Comparison of ENCODE assay signal across 8 cellular contexts in genomic region chr12:122470576-122470975, GRCh38. TPM values are rescaled to one million over a fixed set of nuclear protein-coding genes. Genes with fewer than 3 reads are reported as not detected.
A peak's percentile ranks its signal among the peaks of the same experiment; 100 is the strongest.
DNase-seq lines count a peak whose midpoint lies in the region; ATAC-seq, FAIRE-seq and TF ChIP-seq lines count a peak whose summit lies in the region.
"Not testable (repeated sequence)": the region's sequence is repeated elsewhere in the genome, so short reads cannot be mapped to it uniquely, and the experiment has no call there.

No MANE protein-coding gene starts in this region.

- TF ChIP-seq EP300 in stomach (IDR thresholded peaks at IDR 0.05), result not testable (repeated sequence)

- TF ChIP-seq CTCF in 22Rv1 (IDR thresholded peaks at IDR 0.05); keratinocyte (optimal IDR thresholded peaks at IDR 0.05 in 1 of 3, IDR thresholded peaks at IDR 0.05 in 1 of 3, conservative IDR thresholded peaks at IDR 0.05 in 1 of 3; ENCODE audit: extremely low read depth in 1 of 3, insufficient read depth in 2 of 3, low read length in 3 of 3); stomach (IDR thresholded peaks at IDR 0.05); upper lobe of right lung (IDR thresholded peaks at IDR 0.05): not testable (repeated sequence)

- H3K4me3 ChIP-seq in keratinocyte (ENCODE audit: control insufficient read depth in 2 of 3, extremely low read depth in 1 of 3, insufficient read depth in 2 of 3, low read depth in 1 of 3, low read length in 3 of 3); stomach; upper lobe of right lung: not testable (repeated sequence)

- peak overlapping the region; percentile 37 for H3K9ac ChIP-seq in keratinocyte (ENCODE audit: control insufficient read depth, extremely low read depth, insufficient read depth, low read length)

- not testable (repeated sequence) for H2AFZ ChIP-seq in keratinocyte (ENCODE audit: control insufficient read depth, low read length)

- H3K9me3 ChIP-seq in T-helper 17 cell (ENCODE audit: control insufficient read depth, low read length, poor library complexity, severe bottlenecking); keratinocyte (ENCODE audit: control insufficient read depth, low read depth, low read length); stomach; upper lobe of right lung: not testable (repeated sequence)

- TF ChIP-seq POLR2A in stomach (IDR thresholded peaks at IDR 0.05), result not testable (repeated sequence)

- not testable (repeated sequence) for H3K27me3 ChIP-seq in keratinocyte (ENCODE audit: control insufficient read depth, extremely low read depth, insufficient read depth, low read length); stomach; upper lobe of right lung

- not testable (repeated sequence) for H3K36me3 Mint-ChIP-seq in T-helper 17 cell (ENCODE audit: low read depth)

- H3K4me1 ChIP-seq in keratinocyte (ENCODE audit: control insufficient read depth, extremely low read depth, insufficient read depth, low read length), result peaks cover 23% of the 10 kb centered on the region
- peaks cover 5 to 13% (median 9%) of the 10 kb centered on the region in 4 donors for H3K4me1 ChIP-seq in stomach
- not testable (repeated sequence) for H3K4me1 ChIP-seq in upper lobe of right lung

- dilution Hi-C loops in keratinocyte (cut with MboI; ENCODE audit: extremely low pct_ligation_motif_present, low sequenced_read_pairs), result not testable (repeated sequence)

- peak overlapping the region; percentile 27 for H3K27ac Mint-ChIP-seq in T-helper 17 cell

- H3K27me3 Mint-ChIP-seq in T-helper 17 cell, result not testable (repeated sequence)

- not testable (repeated sequence) for H3K79me2 ChIP-seq in keratinocyte (ENCODE audit: control insufficient read depth, insufficient read depth, low read length)

- not testable (repeated sequence) for H3K4me2 ChIP-seq in keratinocyte (ENCODE audit: control insufficient read depth, extremely low read depth, insufficient read depth, low read depth, low read length)

- ATAC-seq in T-helper 17 cell, upper lobe of right lung: not testable (repeated sequence)

- not testable (repeated sequence) for DNase-seq in T-helper 17 cell; epithelial cell of prostate (ENCODE audit: low read depth, low spot score); keratinocyte (ENCODE audit: low read depth, low spot score); stomach
- DNase-seq in activated effector memory CD4-positive, alpha-beta T cell treated with anti-CD3 and anti-CD28 coated beads, Interleukin-2, amount 50 U/mL, for 16 hours, result peak; percentile 27
- DNase-seq in mesenteric fat pad (ENCODE audit: low spot score) (peak; percentile 53), upper lobe of right lung (peak; percentile 48)

- intact Hi-C loops in stomach (cut with DNase I; ENCODE audit: low total_unique reads) (loop anchor here (5.0 kb wide), 1 partner anchor 73 kb away; no protein-coding TSS in a partner anchor), upper lobe of right lung (cut with DNase I) (loop anchor here (2.0 kb wide), 1 partner anchor 72 kb away; no protein-coding TSS in a partner anchor)

- not testable (repeated sequence) for H4K20me1 ChIP-seq in keratinocyte (ENCODE audit: control insufficient read depth, extremely low read depth, insufficient read depth, low read length)

- peak overlapping the region; percentile 47 for H3K27ac ChIP-seq in 22Rv1
- H3K27ac ChIP-seq in epithelial cell of prostate, result peak overlapping the region; percentile 66
- H3K27ac ChIP-seq in keratinocyte (ENCODE audit: control insufficient read depth, insufficient read depth, low read length), result not testable (repeated sequence)
- peak overlapping the region in 3 of 5 donors; percentile 46 to 75 (median 56) for H3K27ac ChIP-seq in stomach
- peak overlapping the region; percentile 53 for H3K27ac ChIP-seq in upper lobe of right lung

- WGBS in stomach, 5 donors, result 92 to 97% (median 95%) methylated on average over 7 of the region's 7 CpGs

- not testable (repeated sequence) for H3K4me1 Mint-ChIP-seq in T-helper 17 cell

- not testable (repeated sequence) for FAIRE-seq in keratinocyte (lab: Jason Lieb, UNC)

- not testable (repeated sequence) for H3K36me3 ChIP-seq in keratinocyte (ENCODE audit: control insufficient read depth in 2 of 2, extremely low read depth in 1 of 2, insufficient read depth in 2 of 2, low read length in 2 of 2)
- H3K36me3 ChIP-seq in stomach (peaks cover 20 to 35% (median 35%) of the 10 kb centered on the region in 4 donors), upper lobe of right lung (peaks cover 30% of the 10 kb centered on the region)

- not testable (repeated sequence) for H3K9me1 ChIP-seq in keratinocyte (ENCODE audit: control insufficient read depth, extremely low read depth, insufficient read depth, low read length)

- H3K4me3 Mint-ChIP-seq in T-helper 17 cell, result not testable (repeated sequence)

RNA-seq across cellular contexts. Expression of gene ZCCHC8, which starts 30.2 kb away (rescaled TPM):
- 10 to 100 TPM; 53.0 to 60.3 TPM for total RNA-seq in T-helper 17 cell
- polyA plus RNA-seq in keratinocyte, result 10.2 to 14.0 TPM (median 10.3 TPM) in 3 replicates
- polyA plus RNA-seq in keratinocyte (2011; ENCODE audit: low read depth), result 29.0 TPM
- polyA plus RNA-seq in keratinocyte (2011; cell fraction: cytosol; rRNA removed), result 5.7 and 9.2 TPM in 2 replicates
- polyA plus RNA-seq in keratinocyte (2011; cell fraction: nucleus; rRNA removed), result 24.8 and 26.7 TPM in 2 replicates
- 7.1 and 13.4 TPM in 2 replicates for polyA plus RNA-seq in keratinocyte (2012; ENCODE audit: low replicate concordance)
- 3.1 to 9.2 TPM (median 7.6 TPM) in 3 replicates for polyA minus RNA-seq in keratinocyte
- polyA minus RNA-seq in keratinocyte (2011; cell fraction: cytosol; rRNA and poly(A)+ RNA removed), result 6.3 TPM
- 9.3 and 11.5 TPM in 2 replicates for polyA minus RNA-seq in keratinocyte (2011; cell fraction: nucleus; rRNA and poly(A)+ RNA removed)
- 14.9 TPM for total RNA-seq in mesenteric fat pad
- total RNA-seq in stomach, result 100 to 1,000 TPM in 1 of 5 donors, 10 to 100 TPM in 4; 14.3 to 110 (median 21.9) TPM
- 10 to 100 TPM in 1 of 3 donors, 1 to 10 TPM in 2; 7.8 to 22.4 (median 8.9) TPM for polyA plus RNA-seq in stomach
- 21.2 TPM for total RNA-seq in upper lobe of right lung

RNA-seq across cellular contexts. Expression of gene CLIP1, which starts 48.1 kb away (rescaled TPM):
- total RNA-seq in T-helper 17 cell (10 to 100 TPM; 72.4 to 81.1 TPM), mesenteric fat pad (99.9 TPM), stomach (100 to 1,000 TPM in 1 of 5 donors, 10 to 100 TPM in 4; 66.6 to 133 (median 87.5) TPM), upper lobe of right lung (108 TPM)
- polyA plus RNA-seq in keratinocyte (54.0 to 94.1 TPM (median 54.3 TPM) in 3 replicates), stomach (10 to 100 TPM; 16.0 to 16.7 (median 16.2) TPM)
- 426 TPM for polyA plus RNA-seq in keratinocyte (2011; ENCODE audit: low read depth)
- polyA plus RNA-seq in keratinocyte (2011; cell fraction: cytosol; rRNA removed), result 34.0 and 51.1 TPM in 2 replicates
- polyA plus RNA-seq in keratinocyte (2011; cell fraction: nucleus; rRNA removed), result 135 and 148 TPM in 2 replicates
- polyA plus RNA-seq in keratinocyte (2012; ENCODE audit: low replicate concordance), result 31.3 and 87.3 TPM in 2 replicates
- 91.3 to 153 TPM (median 105 TPM) in 3 replicates for polyA minus RNA-seq in keratinocyte
- polyA minus RNA-seq in keratinocyte (2011; cell fraction: cytosol; rRNA and poly(A)+ RNA removed), result 44.1 TPM
- polyA minus RNA-seq in keratinocyte (2011; cell fraction: nucleus; rRNA and poly(A)+ RNA removed), result 74.9 and 141 TPM in 2 replicates

RNA-seq across cellular contexts. Expression of gene RSRC2, which starts 56.2 kb away (rescaled TPM):
- 100 to 1,000 TPM; 292 to 297 TPM for total RNA-seq in T-helper 17 cell
- polyA plus RNA-seq in keratinocyte, result 22.9 to 45.6 TPM (median 34.6 TPM) in 3 replicates
- 347 TPM for polyA plus RNA-seq in keratinocyte (2011; ENCODE audit: low read depth)
- 18.2 and 19.4 TPM in 2 replicates for polyA plus RNA-seq in keratinocyte (2011; cell fraction: cytosol; rRNA removed)
- 41.1 and 75.9 TPM in 2 replicates for polyA plus RNA-seq in keratinocyte (2011; cell fraction: nucleus; rRNA removed)
- 35.2 and 64.0 TPM in 2 replicates for polyA plus RNA-seq in keratinocyte (2012; ENCODE audit: low replicate concordance)
- polyA minus RNA-seq in keratinocyte, result 4.5 to 18.3 TPM (median 8.1 TPM) in 3 replicates
- polyA minus RNA-seq in keratinocyte (2011; cell fraction: cytosol; rRNA and poly(A)+ RNA removed), result 7.9 TPM
- polyA minus RNA-seq in keratinocyte (2011; cell fraction: nucleus; rRNA and poly(A)+ RNA removed), result 15.0 and 41.8 TPM in 2 replicates
- 55.2 TPM for total RNA-seq in mesenteric fat pad
- total RNA-seq in stomach, result 100 to 1,000 TPM in 3 of 5 donors, 10 to 100 TPM in 2; 28.0 to 234 (median 135) TPM
- polyA plus RNA-seq in stomach, result 10 to 100 TPM; 31.4 to 41.2 (median 36.0) TPM
- 63.8 TPM for total RNA-seq in upper lobe of right lung

RNA-seq across cellular contexts. Expression of gene KNTC1, which starts 56.5 kb away (rescaled TPM):
- total RNA-seq in T-helper 17 cell (10 to 100 TPM; 24.1 to 25.1 TPM), mesenteric fat pad (8.5 TPM), stomach (10 to 100 TPM in 4 of 5 donors, 1 to 10 TPM in 1; 6.1 to 47.0 (median 24.2) TPM), upper lobe of right lung (8.4 TPM)
- polyA plus RNA-seq in keratinocyte (7.7 to 18.6 TPM (median 12.6 TPM) in 3 replicates), stomach (10 to 100 TPM in 1 of 3 donors, 1 to 10 TPM in 2; 2.4 to 16.6 (median 3.0) TPM)
- 4.3 TPM for polyA plus RNA-seq in keratinocyte (2011; ENCODE audit: low read depth)
- 1.6 and 3.6 TPM in 2 replicates for polyA plus RNA-seq in keratinocyte (2011; cell fraction: cytosol; rRNA removed)
- polyA plus RNA-seq in keratinocyte (2011; cell fraction: nucleus; rRNA removed), result 23.2 and 32.1 TPM in 2 replicates
- 2.7 and 7.3 TPM in 2 replicates for polyA plus RNA-seq in keratinocyte (2012; ENCODE audit: low replicate concordance)
- 7.3 to 25.7 TPM (median 8.9 TPM) in 3 replicates for polyA minus RNA-seq in keratinocyte
- 5.9 TPM for polyA minus RNA-seq in keratinocyte (2011; cell fraction: cytosol; rRNA and poly(A)+ RNA removed)
- 12.3 and 23.1 TPM in 2 replicates for polyA minus RNA-seq in keratinocyte (2011; cell fraction: nucleus; rRNA and poly(A)+ RNA removed)
